ENCODE assay signal across 8 cellular contexts in the genomic region with DNA sequence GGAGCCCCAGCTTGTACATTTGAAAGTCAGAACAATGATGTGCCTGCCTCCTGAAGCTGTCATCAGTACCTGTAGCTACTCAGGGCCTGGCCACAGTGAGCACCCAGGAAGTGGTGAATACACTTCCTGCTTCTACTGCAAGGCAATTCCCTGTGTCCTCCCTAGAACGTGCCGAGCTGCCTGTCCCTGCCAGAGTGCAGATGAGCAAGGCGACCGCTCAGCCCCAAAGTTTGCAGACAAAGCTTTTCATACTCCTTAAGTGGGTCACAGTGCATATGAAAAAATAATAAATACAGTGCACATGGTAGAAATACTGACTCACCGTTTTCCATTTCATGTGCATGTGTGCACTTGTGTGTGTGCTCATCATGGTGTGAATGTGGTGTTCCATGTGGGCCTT.
DNase-seq lines count a peak whose midpoint lies in the region; ATAC-seq and TF ChIP-seq lines count a peak whose summit lies in the region.

No MANE protein-coding gene starts in this region.

- TF ChIP-seq CTCF in AG10803 (conservative IDR thresholded peaks at IDR 0.05; ENCODE audit: low read length) (no peak), OCI-LY7 (conservative IDR thresholded peaks at IDR 0.05; ENCODE audit: low read length) (no peak), right lobe of liver (IDR thresholded peaks at IDR 0.05) (no peak), BE2C (IDR thresholded peaks at IDR 0.05; ENCODE audit: low read depth, low read length) (no peak)

- no peaks in the 10 kb centered on the region for H3K27me3 Mint-ChIP-seq in activated naive CD8-positive, alpha-beta T cell
- no peaks in the 10 kb centered on the region for H3K27me3 Mint-ChIP-seq in stimulated activated naive B cell treated with anti-CD40 and anti-IgM and Interleukin-4, amounts not matched to agents 10 μg/mL and 1 μg/mL and 100 μg/mL, for 72 hours

- no peaks in the 10 kb centered on the region for H3K9me2 ChIP-seq in OCI-LY7 (ENCODE audit: insufficient read depth, low read length)

- H3K27ac Mint-ChIP-seq in activated naive CD8-positive, alpha-beta T cell: peak overlapping the region; percentile 94
- H3K27ac Mint-ChIP-seq in stimulated activated naive B cell treated with anti-CD40 and anti-IgM and Interleukin-4, amounts not matched to agents 10 μg/mL and 1 μg/mL and 100 μg/mL, for 72 hours: peak overlapping the region; percentile 4

- H4K20me1 ChIP-seq in OCI-LY7 (ENCODE audit: insufficient read depth, low read length): no peaks in the 10 kb centered on the region

- no TSS peak for BruUV-seq in OCI-LY7 (replicated peaks; lab: Mats Ljungman, UMichigan)

- H3K4me3 ChIP-seq in AG10803 (ENCODE audit: low read length) (no peak overlapping the region), OCI-LY7 (ENCODE audit: low read depth, low read length, poor library complexity, severe bottlenecking) (no peak overlapping the region), right lobe of liver (no peak overlapping the region), BE2C (ENCODE audit: low read depth, low read length) (no peak overlapping the region)

- no peaks in the 10 kb centered on the region for H3K36me3 Mint-ChIP-seq in activated naive CD8-positive, alpha-beta T cell
- H3K36me3 Mint-ChIP-seq in stimulated activated naive B cell treated with anti-CD40 and anti-IgM and Interleukin-4, amounts not matched to agents 10 μg/mL and 1 μg/mL and 100 μg/mL, for 72 hours: peaks cover 2 to 6% of the 10 kb centered on the region in 2 donors

- H3K27ac ChIP-seq in OCI-LY7 (ENCODE audit: low read depth, low read length, poor library complexity, severe bottlenecking): no peak overlapping the region
- peak overlapping the region; percentile 46 to 62 (median 49) for H3K27ac ChIP-seq in right lobe of liver

- WGBS in right lobe of liver (ENCODE audit: insufficient coverage, low coverage, low lambda C conversion rate, missing lambda C conversion rate): 62% methylated on average over 5 of the region's 5 CpGs

- no peaks in the 10 kb centered on the region for H3K79me2 ChIP-seq in OCI-LY7 (ENCODE audit: insufficient read depth, low read depth, low read length)

- H3K9me3 Mint-ChIP-seq in activated naive CD8-positive, alpha-beta T cell (ENCODE audit: low read depth): no peaks in the 10 kb centered on the region
- H3K9me3 Mint-ChIP-seq in stimulated activated naive B cell treated with anti-CD40 and anti-IgM and Interleukin-4, amounts not matched to agents 10 μg/mL and 1 μg/mL and 100 μg/mL, for 72 hours: no peaks in the 10 kb centered on the region

- POLR2A ChIA-PET in OCI-LY7 (lab: Charles Lee): no interaction called here

- no peak overlapping the region for H2AFZ ChIP-seq in OCI-LY7 (ENCODE audit: low read length)

- DNase-seq in AG10803 (ENCODE audit: low read depth) (peak; percentile 50), OCI-LY7 (ENCODE audit: low spot score) (peak; percentile 45), right lobe of liver (no peak), BE2C (no peak), SW480 (ENCODE audit: low spot score) (no peak)
- no peak for DNase-seq in stimulated activated naive B cell treated with anti-CD40 and anti-IgM and Interleukin-4, amounts not matched to agents 10 μg/mL and 1 μg/mL and 100 μg/mL, for 72 hours

- ATAC-seq in right lobe of liver: peak; percentile 19 to 66 (median 44)
- ATAC-seq in stimulated activated naive B cell treated with anti-CD40 and anti-IgM and Interleukin-4, amounts not matched to agents 10 μg/mL and 1 μg/mL and 100 μg/mL, for 72 hours (replicated peaks): peak; percentile 68 to 78
- no peak for ATAC-seq in GM18519 (IDR thresholded peaks at IDR 0.05; ENCODE audit: low FRiP score, unreplicated experiment)

- H3K4me1 ChIP-seq in OCI-LY7 (ENCODE audit: insufficient read depth, low read length, poor library complexity, severe bottlenecking) (peaks cover 20% of the 10 kb centered on the region), right lobe of liver (peaks cover 0 to 42% (median 16%) of the 10 kb centered on the region in 4 donors), BE2C (no peaks in the 10 kb centered on the region)

- H3K4me3 Mint-ChIP-seq in activated naive CD8-positive, alpha-beta T cell: peak overlapping the region; percentile 36
- H3K4me3 Mint-ChIP-seq in stimulated activated naive B cell treated with anti-CD40 and anti-IgM and Interleukin-4, amounts not matched to agents 10 μg/mL and 1 μg/mL and 100 μg/mL, for 72 hours: no peak overlapping the region

- H3K27me3 ChIP-seq in right lobe of liver: no peaks in the 10 kb centered on the region
- H3K27me3 ChIP-seq in BE2C: no peaks in the 10 kb centered on the region

- intact Hi-C loops in OCI-LY7 (cut with micrococcal nuclease; ENCODE audit: unreplicated experiment) (no loop called here), right lobe of liver (cut with DNase I) (no loop called here)

- CTCF ChIA-PET in OCI-LY7 (lab: Charles Lee; ENCODE audit: unreplicated experiment): no interaction called here

- H3K36me3 ChIP-seq in OCI-LY7 (ENCODE audit: insufficient read depth, low read length) (no peaks in the 10 kb centered on the region), right lobe of liver (no peaks in the 10 kb centered on the region), BE2C (no peaks in the 10 kb centered on the region)

- peaks cover 80% of the 10 kb centered on the region for H3K4me1 Mint-ChIP-seq in activated naive CD8-positive, alpha-beta T cell (ENCODE audit: low read depth)
- H3K4me1 Mint-ChIP-seq in stimulated activated naive B cell treated with anti-CD40 and anti-IgM and Interleukin-4, amounts not matched to agents 10 μg/mL and 1 μg/mL and 100 μg/mL, for 72 hours: peaks cover 54 to 93% of the 10 kb centered on the region in 2 donors

- TF ChIP-seq POLR2A in right lobe of liver (IDR thresholded peaks at IDR 0.05): no peak

- H3K9me3 ChIP-seq in OCI-LY7 (ENCODE audit: low read length) (no peaks in the 10 kb centered on the region), right lobe of liver (no peaks in the 10 kb centered on the region), BE2C (no peaks in the 10 kb centered on the region)

- no peak overlapping the region for H3K4me2 ChIP-seq in OCI-LY7 (ENCODE audit: low read length)

Comparison
In these comparisons a context has a peak if more than half of its experiments do, and no peak if none do; other contexts are left out.
1. DNase-seq: peak in AG10803 (single experiment) and OCI-LY7 (single experiment); none in right lobe of liver (0 of 3), stimulated activated naive B cell treated with anti-CD40 and anti-IgM and Interleukin-4, amounts not matched to agents 10 μg/mL and 1 μg/mL and 100 μg/mL, for 72 hours (single experiment), BE2C (single experiment) and SW480 (single experiment).